In the genomic region with DNA sequence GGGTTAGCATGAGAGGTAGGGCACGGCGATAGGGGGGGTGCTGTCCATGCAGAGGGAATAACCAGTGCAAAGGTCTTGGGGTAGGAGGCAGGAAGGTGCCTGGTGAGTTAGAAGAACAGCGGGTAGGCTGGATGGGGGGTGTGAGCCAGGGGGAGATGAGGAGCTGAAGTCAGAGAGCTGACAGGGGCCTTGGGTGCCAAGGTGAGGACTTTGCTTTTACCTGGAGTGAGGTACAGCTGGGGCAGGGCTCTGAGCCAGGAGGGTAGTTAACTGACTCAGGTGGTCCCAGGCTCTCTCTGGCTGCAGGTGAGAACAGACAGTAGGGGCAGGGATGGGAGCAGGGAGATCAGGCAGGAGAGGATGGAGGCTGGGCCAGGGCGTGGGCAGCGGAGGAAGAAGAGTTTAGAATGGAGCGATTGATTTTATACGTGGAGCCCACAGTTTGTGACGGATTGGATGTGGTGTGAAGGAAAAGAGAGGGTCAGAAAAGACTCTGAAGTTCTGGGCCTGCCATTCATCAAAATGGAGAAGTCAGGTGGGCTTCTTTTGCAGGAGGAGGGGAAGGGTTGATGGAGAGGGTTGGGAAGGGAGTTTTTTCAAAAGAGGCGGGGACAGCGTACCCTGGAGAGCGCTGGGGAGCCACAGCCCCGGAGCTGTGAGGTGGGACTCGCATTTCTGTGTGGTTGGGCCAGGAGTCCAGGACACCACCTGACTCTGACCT, we compare ENCODE assay signal across 9 cellular contexts. TPM values are rescaled to one million over a fixed set of nuclear protein-coding genes. Genes with fewer than 3 reads are reported as not detected.
DNase-seq lines count a peak whose midpoint lies in the region; ATAC-seq and TF ChIP-seq lines count a peak whose summit lies in the region.
"Had no signal": no experiment of that assay in that cellular context is flagged by ENCODE, and none has a peak within 500 bp of the region (broad histone marks: within the 10 kb centered on the region; RNA-seq: fewer than 3 reads in every experiment).

No MANE protein-coding gene starts in this region.

- no peaks in the 10 kb centered on the region for H3K36me3 ChIP-seq in ES-I3 (ENCODE audit: insufficient read depth, low read length)

- peak overlapping the region; percentile 69 for H3K4me3 ChIP-seq in fibroblast of villous mesenchyme (ENCODE audit: low read depth, low read length)

- no peaks in the 10 kb centered on the region for H3K9me3 ChIP-seq in ES-I3 (ENCODE audit: control insufficient read depth, insufficient read depth, low read length)
- H3K9me3 ChIP-seq: mucosa of descending colon had no signal

- peak; percentile 10; the same call in 2 of the 3 replicates for ATAC-seq in SK-N-SH treated with all-trans-retinoic acid at 6 μM for 48 hours
- ATAC-seq in GM21390 (IDR thresholded peaks at IDR 0.05; ENCODE audit: unreplicated experiment), result no peak
- ATAC-seq in GM21529 (IDR thresholded peaks at IDR 0.05; ENCODE audit: unreplicated experiment), result no peak

- peaks cover 32% of the 10 kb centered on the region for H3K4me1 ChIP-seq in ES-I3 (ENCODE audit: insufficient read depth, low read length)

- intact Hi-C loops in posterior vena cava (cut with DNase I), result no loop called here

- DNase-seq in fibroblast of villous mesenchyme (ENCODE audit: low read depth) (no peak), posterior vena cava (ENCODE audit: low spot score) (peak; percentile 68), HK-2 (ENCODE audit: unreplicated experiment) (no peak), EL (no peak)

- peak overlapping the region; percentile 97 for H3K9ac ChIP-seq in ES-I3 (ENCODE audit: low read depth, low read length)

- TF ChIP-seq CTCF in fibroblast of villous mesenchyme (IDR thresholded peaks at IDR 0.05; ENCODE audit: insufficient read depth, low read depth, low read length), result no peak

TF ChIP-seq in SK-N-SH treated with all-trans-retinoic acid at 6 μM for 48 hours, 23 proteins besides CTCF, POLR2A, EP300 and RAD21:
- TF ChIP-seq, protein P1, sequence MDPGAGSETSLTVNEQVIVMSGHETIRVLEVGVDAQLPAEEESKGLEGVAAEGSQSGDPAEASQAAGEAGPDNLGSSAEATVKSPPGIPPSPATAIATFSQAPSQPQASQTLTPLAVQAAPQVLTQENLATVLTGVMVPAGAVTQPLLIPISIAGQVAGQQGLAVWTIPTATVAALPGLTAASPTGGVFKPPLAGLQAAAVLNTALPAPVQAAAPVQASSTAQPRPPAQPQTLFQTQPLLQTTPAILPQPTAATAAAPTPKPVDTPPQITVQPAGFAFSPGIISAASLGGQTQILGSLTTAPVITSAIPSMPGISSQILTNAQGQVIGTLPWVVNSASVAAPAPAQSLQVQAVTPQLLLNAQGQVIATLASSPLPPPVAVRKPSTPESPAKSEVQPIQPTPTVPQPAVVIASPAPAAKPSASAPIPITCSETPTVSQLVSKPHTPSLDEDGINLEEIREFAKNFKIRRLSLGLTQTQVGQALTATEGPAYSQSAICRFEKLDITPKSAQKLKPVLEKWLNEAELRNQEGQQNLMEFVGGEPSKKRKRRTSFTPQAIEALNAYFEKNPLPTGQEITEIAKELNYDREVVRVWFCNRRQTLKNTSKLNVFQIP (CRISPR knock-in tag; IDR thresholded peaks at IDR 0.05; ENCODE audit: borderline replicate concordance, low read depth), result no peak
- TF ChIP-seq ARNTL (CRISPR knock-in tag; IDR thresholded peaks at IDR 0.05; ENCODE audit: borderline replicate concordance, low read depth) (no peak), ZC3H10 (CRISPR knock-in tag; IDR thresholded peaks at IDR 0.05) (no peak), TOX (CRISPR knock-in tag; IDR thresholded peaks at IDR 0.05; ENCODE audit: borderline replicate concordance) (no peak), ZFP30 (CRISPR knock-in tag; IDR thresholded peaks at IDR 0.05) (no peak), OSR1 (CRISPR knock-in tag; IDR thresholded peaks at IDR 0.05) (no peak), RARB (CRISPR knock-in tag; IDR thresholded peaks at IDR 0.05) (no peak), ESRRG (CRISPR knock-in tag; IDR thresholded peaks at IDR 0.05) (no peak), CSDC2 (CRISPR knock-in tag; IDR thresholded peaks at IDR 0.05) (no peak), PPARA (CRISPR knock-in tag; IDR thresholded peaks at IDR 0.05; ENCODE audit: borderline replicate concordance) (no peak), ISL1 (CRISPR knock-in tag; IDR thresholded peaks at IDR 0.05) (no peak), ZNF70 (CRISPR knock-in tag; IDR thresholded peaks at IDR 0.05) (no peak)
- TF ChIP-seq, protein P2, sequence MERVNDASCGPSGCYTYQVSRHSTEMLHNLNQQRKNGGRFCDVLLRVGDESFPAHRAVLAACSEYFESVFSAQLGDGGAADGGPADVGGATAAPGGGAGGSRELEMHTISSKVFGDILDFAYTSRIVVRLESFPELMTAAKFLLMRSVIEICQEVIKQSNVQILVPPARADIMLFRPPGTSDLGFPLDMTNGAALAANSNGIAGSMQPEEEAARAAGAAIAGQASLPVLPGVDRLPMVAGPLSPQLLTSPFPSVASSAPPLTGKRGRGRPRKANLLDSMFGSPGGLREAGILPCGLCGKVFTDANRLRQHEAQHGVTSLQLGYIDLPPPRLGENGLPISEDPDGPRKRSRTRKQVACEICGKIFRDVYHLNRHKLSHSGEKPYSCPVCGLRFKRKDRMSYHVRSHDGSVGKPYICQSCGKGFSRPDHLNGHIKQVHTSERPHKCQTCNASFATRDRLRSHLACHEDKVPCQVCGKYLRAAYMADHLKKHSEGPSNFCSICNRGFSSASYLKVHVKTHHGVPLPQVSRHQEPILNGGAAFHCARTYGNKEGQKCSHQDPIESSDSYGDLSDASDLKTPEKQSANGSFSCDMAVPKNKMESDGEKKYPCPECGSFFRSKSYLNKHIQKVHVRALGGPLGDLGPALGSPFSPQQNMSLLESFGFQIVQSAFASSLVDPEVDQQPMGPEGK (CRISPR knock-in tag; IDR thresholded peaks at IDR 0.05; ENCODE audit: borderline replicate concordance), result no peak
- TF ChIP-seq, protein P3, sequence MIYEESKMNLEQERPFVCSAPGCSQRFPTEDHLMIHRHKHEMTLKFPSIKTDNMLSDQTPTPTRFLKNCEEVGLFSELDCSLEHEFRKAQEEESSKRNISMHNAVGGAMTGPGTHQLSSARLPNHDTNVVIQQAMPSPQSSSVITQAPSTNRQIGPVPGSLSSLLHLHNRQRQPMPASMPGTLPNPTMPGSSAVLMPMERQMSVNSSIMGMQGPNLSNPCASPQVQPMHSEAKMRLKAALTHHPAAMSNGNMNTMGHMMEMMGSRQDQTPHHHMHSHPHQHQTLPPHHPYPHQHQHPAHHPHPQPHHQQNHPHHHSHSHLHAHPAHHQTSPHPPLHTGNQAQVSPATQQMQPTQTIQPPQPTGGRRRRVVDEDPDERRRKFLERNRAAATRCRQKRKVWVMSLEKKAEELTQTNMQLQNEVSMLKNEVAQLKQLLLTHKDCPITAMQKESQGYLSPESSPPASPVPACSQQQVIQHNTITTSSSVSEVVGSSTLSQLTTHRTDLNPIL (CRISPR knock-in tag; IDR thresholded peaks at IDR 0.05; ENCODE audit: low read depth), result no peak
- TF ChIP-seq, protein P4, sequence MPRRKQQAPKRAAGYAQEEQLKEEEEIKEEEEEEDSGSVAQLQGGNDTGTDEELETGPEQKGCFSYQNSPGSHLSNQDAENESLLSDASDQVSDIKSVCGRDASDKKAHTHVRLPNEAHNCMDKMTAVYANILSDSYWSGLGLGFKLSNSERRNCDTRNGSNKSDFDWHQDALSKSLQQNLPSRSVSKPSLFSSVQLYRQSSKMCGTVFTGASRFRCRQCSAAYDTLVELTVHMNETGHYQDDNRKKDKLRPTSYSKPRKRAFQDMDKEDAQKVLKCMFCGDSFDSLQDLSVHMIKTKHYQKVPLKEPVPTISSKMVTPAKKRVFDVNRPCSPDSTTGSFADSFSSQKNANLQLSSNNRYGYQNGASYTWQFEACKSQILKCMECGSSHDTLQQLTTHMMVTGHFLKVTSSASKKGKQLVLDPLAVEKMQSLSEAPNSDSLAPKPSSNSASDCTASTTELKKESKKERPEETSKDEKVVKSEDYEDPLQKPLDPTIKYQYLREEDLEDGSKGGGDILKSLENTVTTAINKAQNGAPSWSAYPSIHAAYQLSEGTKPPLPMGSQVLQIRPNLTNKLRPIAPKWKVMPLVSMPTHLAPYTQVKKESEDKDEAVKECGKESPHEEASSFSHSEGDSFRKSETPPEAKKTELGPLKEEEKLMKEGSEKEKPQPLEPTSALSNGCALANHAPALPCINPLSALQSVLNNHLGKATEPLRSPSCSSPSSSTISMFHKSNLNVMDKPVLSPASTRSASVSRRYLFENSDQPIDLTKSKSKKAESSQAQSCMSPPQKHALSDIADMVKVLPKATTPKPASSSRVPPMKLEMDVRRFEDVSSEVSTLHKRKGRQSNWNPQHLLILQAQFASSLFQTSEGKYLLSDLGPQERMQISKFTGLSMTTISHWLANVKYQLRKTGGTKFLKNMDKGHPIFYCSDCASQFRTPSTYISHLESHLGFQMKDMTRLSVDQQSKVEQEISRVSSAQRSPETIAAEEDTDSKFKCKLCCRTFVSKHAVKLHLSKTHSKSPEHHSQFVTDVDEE (CRISPR knock-in tag; IDR thresholded peaks at IDR 0.05), result no peak
- TF ChIP-seq, protein P5, sequence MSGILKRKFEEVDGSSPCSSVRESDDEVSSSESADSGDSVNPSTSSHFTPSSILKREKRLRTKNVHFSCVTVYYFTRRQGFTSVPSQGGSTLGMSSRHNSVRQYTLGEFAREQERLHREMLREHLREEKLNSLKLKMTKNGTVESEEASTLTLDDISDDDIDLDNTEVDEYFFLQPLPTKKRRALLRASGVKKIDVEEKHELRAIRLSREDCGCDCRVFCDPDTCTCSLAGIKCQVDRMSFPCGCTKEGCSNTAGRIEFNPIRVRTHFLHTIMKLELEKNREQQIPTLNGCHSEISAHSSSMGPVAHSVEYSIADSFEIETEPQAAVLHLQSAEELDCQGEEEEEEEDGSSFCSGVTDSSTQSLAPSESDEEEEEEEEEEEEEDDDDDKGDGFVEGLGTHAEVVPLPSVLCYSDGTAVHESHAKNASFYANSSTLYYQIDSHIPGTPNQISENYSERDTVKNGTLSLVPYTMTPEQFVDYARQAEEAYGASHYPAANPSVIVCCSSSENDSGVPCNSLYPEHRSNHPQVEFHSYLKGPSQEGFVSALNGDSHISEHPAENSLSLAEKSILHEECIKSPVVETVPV (CRISPR knock-in tag; IDR thresholded peaks at IDR 0.05), result no peak
TF ChIP-seq in SK-N-SH treated with all-trans-retinoic acid at 6 μM for 48 hours: peak in this region for 0.

RNA-seq across cellular contexts. Expression of gene GRAMD1A, which starts 1.2 kb away (rescaled TPM):
- total RNA-seq in fibroblast of villous mesenchyme (23.3 and 26.7 TPM in 2 replicates), posterior vena cava (10 to 100 TPM; 83.0 to 87.0 TPM)

RNA-seq across cellular contexts. Expression of gene SCN1B, which starts 31.3 kb away (rescaled TPM):
- total RNA-seq in fibroblast of villous mesenchyme, result 2.6 and 3.2 TPM in 2 replicates
- 10 to 100 TPM; 30.8 to 42.4 TPM for total RNA-seq in posterior vena cava

RNA-seq across cellular contexts. Expression of gene ZNF792, which starts 34.9 kb away (rescaled TPM):
- total RNA-seq in fibroblast of villous mesenchyme (5.8 and 6.5 TPM in 2 replicates), posterior vena cava (1 to 10 TPM; 4.9 to 6.2 TPM)

RNA-seq across cellular contexts. Expression of gene HPN, which starts 42.6 kb away (rescaled TPM):
- total RNA-seq in fibroblast of villous mesenchyme, result not detected in 2 replicates
- total RNA-seq in posterior vena cava, result 1 to 10 TPM in 1 of 2 donors, under 1 TPM in 1; 1.00 to 1.7 TPM
